Comparison of ENCODE assay signal across 1 cellular context in the genomic region with DNA sequence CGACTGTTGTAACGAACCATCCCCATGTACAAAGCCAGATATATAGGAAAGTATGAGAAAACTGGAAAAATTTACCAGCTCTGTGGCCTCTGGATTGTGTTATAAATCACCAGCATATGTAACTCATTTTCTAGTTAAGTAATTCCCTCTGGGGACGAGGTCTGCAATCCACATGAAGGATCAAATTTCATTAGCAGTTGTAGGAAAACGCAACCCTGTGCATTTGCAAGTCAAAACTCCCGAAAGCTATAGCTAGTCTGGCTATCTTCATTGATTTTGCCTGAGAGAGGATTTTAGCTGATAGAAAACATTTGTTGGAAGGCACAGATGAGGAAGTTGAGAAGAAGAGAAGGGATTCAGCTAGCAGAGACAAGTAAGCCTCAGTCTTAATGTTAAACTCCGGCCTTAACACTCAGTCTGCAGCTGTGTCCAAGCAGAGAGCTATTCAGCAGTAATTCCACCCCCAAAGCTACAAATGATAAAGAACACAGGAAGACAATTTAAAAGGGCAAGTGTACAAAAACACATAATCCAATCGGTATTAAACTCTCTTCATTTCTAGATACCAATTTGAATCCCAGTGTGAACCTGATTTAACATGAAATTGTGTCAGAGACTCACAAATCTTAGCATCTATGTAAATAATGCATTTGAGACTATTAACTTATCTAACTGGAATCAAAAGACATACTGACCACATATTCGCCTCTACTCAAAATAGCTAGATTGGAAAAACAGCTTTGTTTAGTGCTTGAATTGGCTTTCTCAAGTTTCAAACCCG.
A peak's percentile ranks its signal among the peaks of the same experiment; 100 is the strongest.
TF ChIP-seq lines count a peak whose summit lies in the region.

No MANE protein-coding gene starts in this region.

TF ChIP-seq in HEK293, 187 proteins besides CTCF, POLR2A, EP300 and RAD21 (continued from another document):
- TF ChIP-seq, protein P1, sequence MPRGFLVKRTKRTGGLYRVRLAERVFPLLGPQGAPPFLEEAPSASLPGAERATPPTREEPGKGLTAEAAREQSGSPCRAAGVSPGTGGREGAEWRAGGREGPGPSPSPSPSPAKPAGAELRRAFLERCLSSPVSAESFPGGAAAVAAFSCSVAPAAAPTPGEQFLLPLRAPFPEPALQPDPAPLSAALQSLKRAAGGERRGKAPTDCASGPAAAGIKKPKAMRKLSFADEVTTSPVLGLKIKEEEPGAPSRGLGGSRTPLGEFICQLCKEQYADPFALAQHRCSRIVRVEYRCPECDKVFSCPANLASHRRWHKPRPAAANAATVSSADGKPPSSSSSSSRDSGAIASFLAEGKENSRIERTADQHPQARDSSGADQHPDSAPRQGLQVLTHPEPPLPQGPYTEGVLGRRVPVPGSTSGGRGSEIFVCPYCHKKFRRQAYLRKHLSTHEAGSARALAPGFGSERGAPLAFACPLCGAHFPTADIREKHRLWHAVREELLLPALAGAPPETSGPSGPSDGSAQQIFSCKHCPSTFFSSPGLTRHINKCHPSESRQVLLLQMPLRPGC (tag by site-specific recombination; IDR thresholded peaks at IDR 0.05), result peak; percentile 88; the same call in 1 of the 2 replicates
- TF ChIP-seq SP2 (tag by site-specific recombination; IDR thresholded peaks at IDR 0.05), result no peak
